ENCODE assay signal across 1 cellular context in the genomic region with DNA sequence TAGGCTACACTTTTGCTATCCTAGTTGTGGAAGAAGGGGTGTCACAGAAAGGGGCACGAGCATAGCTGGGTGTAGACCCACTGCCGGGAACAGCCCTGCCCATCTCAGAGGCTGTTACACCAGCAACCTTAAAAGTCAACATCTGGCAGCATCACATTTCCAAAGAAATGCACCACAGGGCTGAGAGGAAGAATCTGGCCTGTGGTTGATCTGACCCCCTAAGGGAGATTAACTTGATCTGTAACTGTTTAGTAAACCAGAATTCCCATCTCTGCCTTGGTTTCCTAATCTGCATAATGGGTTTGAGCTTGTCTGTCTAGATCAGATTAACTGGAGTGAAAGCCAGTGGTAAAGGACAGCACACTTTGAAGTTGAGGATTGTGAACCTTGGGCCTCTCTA.
A peak's percentile ranks its signal among the peaks of the same experiment; 100 is the strongest.
TF ChIP-seq lines count a peak whose summit lies in the region.

No MANE protein-coding gene starts in this region.

TF ChIP-seq in HepG2, 621 proteins besides CTCF, POLR2A, EP300 and RAD21:
- TF ChIP-seq CHD4 (IDR thresholded peaks at IDR 0.05; ENCODE audit: borderline replicate concordance, low read length) (peak; percentile 72; the same call in 1 of the 2 replicates), KDM1A (CRISPR knock-in tag; IDR thresholded peaks at IDR 0.05) (0 out of 2 replicates have a peak, but pooled peaks have one; percentile 55), ZMYM3 (CRISPR knock-in tag; IDR thresholded peaks at IDR 0.05) (0 out of 2 replicates have a peak, but pooled peaks have one; percentile 13), ZNF629 (CRISPR knock-in tag; conservative IDR thresholded peaks at IDR 0.05) (peak; percentile 92)
- TF ChIP-seq, protein P1, sequence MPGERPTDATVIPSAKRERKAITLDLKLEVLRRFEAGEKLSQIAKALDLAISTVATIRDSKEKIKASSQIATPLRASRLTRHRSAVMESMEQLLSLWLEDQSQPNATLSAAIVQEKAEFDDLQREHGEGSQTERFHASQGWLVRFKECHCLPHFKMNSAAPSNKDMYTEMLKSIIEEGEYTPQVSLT (CRISPR knock-in tag; IDR thresholded peaks at IDR 0.05; ENCODE audit: borderline replicate concordance, low read depth), result no peak
TF ChIP-seq in HepG2: peak in this region for 4.
